1 cellular context compared by ENCODE assay signal in the genomic region with DNA sequence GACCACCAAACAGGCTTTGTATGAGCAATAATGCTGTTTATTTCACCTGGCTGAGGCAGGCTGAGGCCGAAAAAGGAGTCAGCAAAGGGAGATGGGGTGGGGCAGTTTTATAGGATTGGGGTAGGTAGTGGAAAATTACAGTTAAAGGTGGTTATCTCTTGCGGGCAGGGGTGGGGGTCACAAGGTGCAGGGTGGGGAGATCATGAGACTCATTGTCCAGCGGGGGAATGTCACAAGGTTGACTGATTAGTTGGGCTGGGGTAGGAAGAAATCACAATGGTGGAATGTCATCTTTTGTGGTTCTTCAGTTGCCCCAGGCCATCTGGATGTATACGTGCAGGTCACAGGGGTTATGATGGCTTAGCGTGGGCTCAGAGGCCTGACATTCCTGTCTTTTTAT.
TF ChIP-seq lines count a peak whose summit lies in the region.
"Not testable (repeated sequence)": the region's sequence is repeated elsewhere in the genome, so short reads cannot be mapped to it uniquely, and the experiment has no call there.

No MANE protein-coding gene starts in this region.

TF ChIP-seq in K562, 482 proteins besides CTCF, POLR2A, EP300 and RAD21:
- TF ChIP-seq VEZF1 (CRISPR knock-in tag; IDR thresholded peaks at IDR 0.05) = peak; percentile 72; the same call in 1 of the 2 replicates
- TF ChIP-seq NCOR1 (IDR thresholded peaks at IDR 0.05) = peak; percentile 41; the same call in 1 of the 2 replicates
- TF ChIP-seq TAL1 (IDR thresholded peaks at IDR 0.05) = peak; percentile 63
- peak; percentile 47; the same call in 1 of the 2 replicates for TF ChIP-seq ZEB2 (IDR thresholded peaks at IDR 0.05)
- peak; percentile 60 for TF ChIP-seq CBFA2T2 (conservative IDR thresholded peaks at IDR 0.05)
- peak; percentile 70 for TF ChIP-seq CBFA2T3 (IDR thresholded peaks at IDR 0.05)
- TF ChIP-seq GATAD2A (IDR thresholded peaks at IDR 0.05) = 0 out of 2 replicates have a peak, but pooled peaks have one; percentile 32
- TF ChIP-seq SOX6 (IDR thresholded peaks at IDR 0.05) = peak; percentile 24; the same call in 1 of the 2 replicates
- peak in 1 of 2 experiments; percentile 66; a peak in 3 of 4 replicates for TF ChIP-seq KDM1A (IDR thresholded peaks at IDR 0.05)
- TF ChIP-seq TCF3 (CRISPR knock-in tag; IDR thresholded peaks at IDR 0.05) = peak; percentile 52
- TF ChIP-seq MITF (IDR thresholded peaks at IDR 0.05) = peak; percentile 85
- peak; percentile 67; the same call in 1 of the 2 replicates for TF ChIP-seq ARID1B (IDR thresholded peaks at IDR 0.05)
- TF ChIP-seq, protein P1, sequence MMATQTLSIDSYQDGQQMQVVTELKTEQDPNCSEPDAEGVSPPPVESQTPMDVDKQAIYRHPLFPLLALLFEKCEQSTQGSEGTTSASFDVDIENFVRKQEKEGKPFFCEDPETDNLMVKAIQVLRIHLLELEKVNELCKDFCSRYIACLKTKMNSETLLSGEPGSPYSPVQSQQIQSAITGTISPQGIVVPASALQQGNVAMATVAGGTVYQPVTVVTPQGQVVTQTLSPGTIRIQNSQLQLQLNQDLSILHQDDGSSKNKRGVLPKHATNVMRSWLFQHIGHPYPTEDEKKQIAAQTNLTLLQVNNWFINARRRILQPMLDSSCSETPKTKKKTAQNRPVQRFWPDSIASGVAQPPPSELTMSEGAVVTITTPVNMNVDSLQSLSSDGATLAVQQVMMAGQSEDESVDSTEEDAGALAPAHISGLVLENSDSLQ (IDR thresholded peaks at IDR 0.05) = peak; percentile 39; the same call in 1 of the 2 replicates
- TF ChIP-seq MEIS2 (IDR thresholded peaks at IDR 0.05; ENCODE audit: partially characterized antibody) = peak; percentile 43
- peak; percentile 58; the same call in 1 of the 2 replicates for TF ChIP-seq TOE1 (IDR thresholded peaks at IDR 0.05; ENCODE audit: borderline replicate concordance)
- TF ChIP-seq TOE1 (CRISPR knock-in tag; IDR thresholded peaks at IDR 0.05; ENCODE audit: borderline replicate concordance, low read depth); NR2C2 (CRISPR knock-in tag; IDR thresholded peaks at IDR 0.05); PBX2 (CRISPR knock-in tag; IDR thresholded peaks at IDR 0.05; ENCODE audit: low read depth): not testable (repeated sequence)
- peak; percentile 49 for TF ChIP-seq MTA2 (IDR thresholded peaks at IDR 0.05; ENCODE audit: low read depth)
- TF ChIP-seq NR2C2 (tag; IDR thresholded peaks at IDR 0.05) = 0 out of 2 replicates have a peak, but pooled peaks have one; percentile 27
- TF ChIP-seq RCOR1 (IDR thresholded peaks at IDR 0.05; ENCODE audit: borderline replicate concordance in 1 of 2, low read depth in 2 of 2, low read length in 2 of 2) = peak in 1 of 2 experiments; percentile 44; a peak in 1 of 4 replicates
- TF ChIP-seq PBX2 (tag; conservative IDR thresholded peaks at IDR 0.05; ENCODE audit: low read depth) = 0 out of 2 replicates have a peak, but pooled peaks have one; percentile 21
TF ChIP-seq in K562: peak in this region for 19; not testable (repeated sequence) for 463.
